In genomic region chr11:426851-427250, GRCh38 we compare ENCODE assay signal across 20 cellular contexts. TPM values are rescaled to one million over a fixed set of nuclear protein-coding genes. Genes with fewer than 3 reads are reported as not detected.
"Had no signal": no experiment of that assay in that cellular context is flagged by ENCODE, and none has a peak within 500 bp of the region (broad histone marks: within the 10 kb centered on the region; RNA-seq: fewer than 3 reads in every experiment).

No MANE protein-coding gene starts in this region.

- H3K4me3 ChIP-seq: colonic mucosa, lower lobe of right lung, sigmoid colon, skin epidermis had no signal

- H3K9me3 ChIP-seq: colonic mucosa, lower lobe of right lung, sigmoid colon had no signal

- H3K27me3 Mint-ChIP-seq: memory B cell had no signal

- H3K27ac Mint-ChIP-seq: endodermal cell, memory B cell, mesothelial cell of epicardium had no signal

- H3K4me1 ChIP-seq: colonic mucosa, lower lobe of right lung, sigmoid colon had no signal

- H3K4me1 Mint-ChIP-seq: memory B cell had no signal

- H3K27me3 ChIP-seq: colonic mucosa had no signal

- H3K4me3 Mint-ChIP-seq: endodermal cell, memory B cell, mesothelial cell of epicardium, naive B cell had no signal

- DNase-seq: colonic mucosa; effector CD4-positive, alpha-beta T cell; erythroblast; foreskin melanocyte; hippocampal formation; kidney glomerular epithelial cell; lower lobe of right lung; naive B cell; sigmoid colon; stimulated activated CD4-positive, alpha-beta T cell treated with anti-CD3 and anti-CD28 coated beads, Interleukin-12 subunit alpha, Interleukin-12 subunit beta, amount 100 ng/mL, for 4 hours; stimulated activated naive CD4-positive, alpha-beta T cell treated with Interleukin-2 at 50 U/mL for 16 hours; trophoblast cell had no signal

- H3K36me3 ChIP-seq: colonic mucosa, lower lobe of right lung, sigmoid colon had no signal

- ATAC-seq: left lobe of liver, lower lobe of right lung had no signal

- H3K27ac ChIP-seq: colonic mucosa, lower lobe of right lung, sigmoid colon, skin epidermis had no signal

RNA-seq across cellular contexts. Expression of gene ANO9, which starts 15.0 kb away (rescaled TPM):
- total RNA-seq: cerebellum, endothelial cell of umbilical vein, osteocyte had no signal
